ENCODE assay signal across 36 cellular contexts in genomic region chr10:58502956-58503355, GRCh38. TPM values are rescaled to one million over a fixed set of nuclear protein-coding genes. Genes with fewer than 3 reads are reported as not detected.
"Had no signal": no experiment of that assay in that cellular context is flagged by ENCODE, and none has a peak within 500 bp of the region (broad histone marks: within the 10 kb centered on the region; RNA-seq: fewer than 3 reads in every experiment).

No MANE protein-coding gene starts in this region.

- H3K27me3 ChIP-seq: ascending aorta, body of pancreas, cardiac muscle cell, SJCRH30 had no signal

- H3K36me3 ChIP-seq: ascending aorta, cardiac muscle cell, SJCRH30, WERI-Rb-1 had no signal

- H3K27ac ChIP-seq: ascending aorta, body of pancreas, cardiac muscle cell, SJCRH30, SK-N-MC, WERI-Rb-1 had no signal

- H3K36me3 Mint-ChIP-seq: activated naive CD8-positive, alpha-beta T cell treated with anti-CD3 and anti-CD28 coated beads for 36 hours had no signal

- H3K4me3 Mint-ChIP-seq: activated CD8-positive, alpha-beta T cell treated with anti-CD3 and anti-CD28 coated beads for 36 hours; activated naive CD8-positive, alpha-beta T cell treated with anti-CD3 and anti-CD28 coated beads for 36 hours; activated T-cell treated with anti-CD3 and anti-CD28 coated beads, Interleukin-2, amount 50 U/mL, for 72 hours; activated T-helper 17 cell treated with anti-CD3 and anti-CD28 coated beads, Interleukin-2, amount 50 U/mL, for 72 hours; central memory CD8-positive, alpha-beta T cell had no signal

- H3K27ac Mint-ChIP-seq: activated CD8-positive, alpha-beta T cell treated with anti-CD3 and anti-CD28 coated beads for 36 hours; activated naive CD8-positive, alpha-beta T cell treated with anti-CD3 and anti-CD28 coated beads for 36 hours; activated T-cell treated with anti-CD3 and anti-CD28 coated beads, Interleukin-2, amount 50 U/mL, for 72 hours; activated T-helper 17 cell treated with anti-CD3 and anti-CD28 coated beads, Interleukin-2, amount 50 U/mL, for 72 hours had no signal

- ATAC-seq: activated CD8-positive, alpha-beta T cell treated with anti-CD3 and anti-CD28 coated beads for 36 hours; activated T-cell treated with anti-CD3 and anti-CD28 coated beads, Interleukin-2, amount 50 U/mL, for 72 hours; activated T-helper 17 cell treated with anti-CD3 and anti-CD28 coated beads, Interleukin-2, amount 50 U/mL, for 72 hours; body of pancreas; K562; Panc1 had no signal

- H3K4me1 ChIP-seq: ascending aorta, body of pancreas, SJCRH30 had no signal

- H3K9me3 ChIP-seq: ascending aorta, body of pancreas, SJCRH30 had no signal

- H3K4me3 ChIP-seq: ascending aorta, body of pancreas, cardiac muscle cell, K562, SJCRH30, SK-N-MC had no signal

- H3K9me3 Mint-ChIP-seq: activated CD8-positive, alpha-beta T cell treated with anti-CD3 and anti-CD28 coated beads for 36 hours; activated naive CD8-positive, alpha-beta T cell treated with anti-CD3 and anti-CD28 coated beads for 36 hours; activated T-cell treated with anti-CD3 and anti-CD28 coated beads, Interleukin-2, amount 50 U/mL, for 72 hours; activated T-helper 17 cell treated with anti-CD3 and anti-CD28 coated beads, Interleukin-2, amount 50 U/mL, for 72 hours; central memory CD8-positive, alpha-beta T cell had no signal

- H3K4me1 Mint-ChIP-seq: activated naive CD8-positive, alpha-beta T cell treated with anti-CD3 and anti-CD28 coated beads for 36 hours; activated T-helper 17 cell treated with anti-CD3 and anti-CD28 coated beads, Interleukin-2, amount 50 U/mL, for 72 hours; central memory CD8-positive, alpha-beta T cell had no signal

- DNase-seq: activated CD4-positive, alpha-beta T cell treated with anti-CD3 and anti-CD28 coated beads for 1 hour; activated CD4-positive, alpha-beta T cell treated with anti-CD3 and anti-CD28 coated beads for 48 hours; activated CD4-positive, alpha-beta T cell treated with anti-CD3 and anti-CD28 coated beads, Interleukin-2, amount 50 U/mL, for 4 hours; activated CD4-positive, CD25-positive, alpha-beta regulatory T cell; activated CD8-positive, alpha-beta T cell treated with anti-CD3 and anti-CD28 coated beads for 36 hours; activated effector memory CD4-positive, alpha-beta T cell treated with anti-CD3 and anti-CD28 coated beads, Interleukin-2, amount 50 U/mL, for 16 hours; activated naive CD4-positive, alpha-beta T cell; activated naive CD4-positive, alpha-beta T cell treated with anti-CD3 and anti-CD28 coated beads, Interleukin-2, amount 50 U/mL, for 16 hours; activated naive CD8-positive, alpha-beta T cell treated with anti-CD3 and anti-CD28 coated beads for 36 hours; activated T-cell treated with anti-CD3 and anti-CD28 coated beads, Interleukin-2, amount 50 U/mL, for 1 hour; activated T-cell treated with anti-CD3 and anti-CD28 coated beads, Interleukin-2, amount 50 U/mL, for 72 hours; amygdala; body of pancreas; NCI-H1092 treated with DMSO at 0.1 percent for 48 hours; NCI-H1417; NCI-H146; NCI-H187; NCI-H2029 treated with DMSO at 0.1 percent for 48 hours; NCI-H2107; NCI-H2171; NCI-H446; NCI-H510A treated with DMSO at 0.1 percent for 48 hours; NCI-H69; SHP77; SJCRH30; T1000; WERI-Rb-1 had no signal

RNA-seq across cellular contexts. Expression of gene BICC1, which starts 9.7 kb away (rescaled TPM):
- total RNA-seq: activated CD8-positive, alpha-beta memory T cell treated with anti-CD3 and anti-CD28 coated beads for 36 hours; activated CD8-positive, alpha-beta T cell treated with anti-CD3 and anti-CD28 coated beads for 36 hours; activated T-cell treated with anti-CD3 and anti-CD28 coated beads, Interleukin-2, amount 50 U/mL, for 72 hours; K562; T-helper 1 cell treated with Interleukin-12 subunit alpha and Interleukin-12 subunit beta and Interleukin-4 antibody, amounts not matched to agents 30 ng/mL and 1 ng/mL, for 36 hours had no signal
- polyA plus RNA-seq: K562 had no signal
